18 cellular contexts compared by ENCODE assay signal in the genomic region with DNA sequence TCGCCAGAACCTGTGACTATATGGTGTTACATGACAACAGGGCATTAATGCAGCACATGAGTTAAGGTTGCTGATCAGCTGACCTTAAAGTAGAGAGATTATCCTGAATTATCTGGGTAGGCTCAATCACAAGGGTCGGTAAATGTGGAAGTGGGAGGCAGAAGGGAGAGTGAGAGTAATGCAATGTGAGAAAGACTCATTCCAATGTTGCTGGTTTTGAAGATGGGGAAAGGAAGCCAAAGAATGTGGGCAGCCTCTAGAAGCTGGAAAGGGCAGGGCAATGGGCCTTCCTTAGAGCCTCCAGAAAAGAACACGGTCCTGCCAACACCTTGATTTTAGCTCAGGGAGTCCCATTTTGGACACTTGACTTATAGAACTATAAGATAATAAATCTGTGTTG.
"Had no signal": no experiment of that assay in that cellular context is flagged by ENCODE, and none has a peak within 500 bp of the region (broad histone marks: within the 10 kb centered on the region; RNA-seq: fewer than 3 reads in every experiment).

No MANE protein-coding gene starts in this region.

- H3K9me3 ChIP-seq: body of pancreas, gastroesophageal sphincter, heart left ventricle, left lung, pancreas, sigmoid colon, tibial artery had no signal

- DNase-seq: activated B cell treated with CpG ODN at 0.5 μM for 24 hours; activated CD4-positive, alpha-beta memory T cell treated with anti-CD3 and anti-CD28 coated beads for 36 hours; activated CD4-positive, alpha-beta T cell treated with anti-CD3 and anti-CD28 coated beads for 4 hours; activated CD8-positive, alpha-beta memory T cell treated with anti-CD3 and anti-CD28 coated beads, Interleukin-2, amount 10 ng/mL, durations not matched to agents 7 days and 5 days; body of pancreas; central memory CD4-positive, alpha-beta T cell; erythroblast; heart left ventricle; left lung; naive thymus-derived CD8-positive, alpha-beta T cell; pancreas; sigmoid colon; stimulated activated CD8-positive, alpha-beta memory T cell treated with anti-CD3 and anti-CD28 coated beads, Interleukin-4, amount 100 ng/mL, for 48 hours; stimulated activated naive CD4-positive, alpha-beta T cell; tibial artery had no signal

- ATAC-seq: activated CD8-positive, alpha-beta memory T cell treated with anti-CD3 and anti-CD28 coated beads, Interleukin-2, amount 10 ng/mL, durations not matched to agents 7 days and 5 days; naive thymus-derived CD8-positive, alpha-beta T cell had no signal

- H3K9me3 Mint-ChIP-seq: activated B cell treated with CpG ODN at 0.5 μM for 24 hours; activated CD4-positive, alpha-beta memory T cell treated with anti-CD3 and anti-CD28 coated beads for 36 hours; naive thymus-derived CD8-positive, alpha-beta T cell had no signal

- FAIRE-seq: pancreas had no signal

- H3K4me1 ChIP-seq: left lung had no signal

- H3K27me3 Mint-ChIP-seq: activated B cell treated with CpG ODN at 0.5 μM for 24 hours; activated CD4-positive, alpha-beta memory T cell treated with anti-CD3 and anti-CD28 coated beads for 36 hours; activated CD8-positive, alpha-beta memory T cell treated with anti-CD3 and anti-CD28 coated beads, Interleukin-2, amount 10 ng/mL, durations not matched to agents 7 days and 5 days; activated naive CD8-positive, alpha-beta T cell; naive thymus-derived CD8-positive, alpha-beta T cell had no signal

- H3K4me3 ChIP-seq: body of pancreas, coronary artery, gastroesophageal sphincter, heart left ventricle, left lung, pancreas, sigmoid colon, tibial artery had no signal

- H3K4me1 Mint-ChIP-seq: activated B cell treated with CpG ODN at 0.5 μM for 24 hours had no signal

- H3K4me3 Mint-ChIP-seq: activated B cell treated with CpG ODN at 0.5 μM for 24 hours; activated CD4-positive, alpha-beta memory T cell treated with anti-CD3 and anti-CD28 coated beads for 36 hours; activated CD8-positive, alpha-beta memory T cell treated with anti-CD3 and anti-CD28 coated beads, Interleukin-2, amount 10 ng/mL, durations not matched to agents 7 days and 5 days; activated naive CD8-positive, alpha-beta T cell; naive thymus-derived CD8-positive, alpha-beta T cell had no signal

- H3K27ac ChIP-seq: body of pancreas, coronary artery, gastroesophageal sphincter, heart left ventricle, left lung, pancreas, sigmoid colon, tibial artery had no signal

- H3K27me3 ChIP-seq: body of pancreas, gastroesophageal sphincter, heart left ventricle, left lung, pancreas, sigmoid colon, tibial artery had no signal

- H3K27ac Mint-ChIP-seq: activated B cell treated with CpG ODN at 0.5 μM for 24 hours; activated CD4-positive, alpha-beta memory T cell treated with anti-CD3 and anti-CD28 coated beads for 36 hours; activated CD8-positive, alpha-beta memory T cell treated with anti-CD3 and anti-CD28 coated beads, Interleukin-2, amount 10 ng/mL, durations not matched to agents 7 days and 5 days; activated naive CD8-positive, alpha-beta T cell; naive thymus-derived CD8-positive, alpha-beta T cell had no signal
